In the genomic region with DNA sequence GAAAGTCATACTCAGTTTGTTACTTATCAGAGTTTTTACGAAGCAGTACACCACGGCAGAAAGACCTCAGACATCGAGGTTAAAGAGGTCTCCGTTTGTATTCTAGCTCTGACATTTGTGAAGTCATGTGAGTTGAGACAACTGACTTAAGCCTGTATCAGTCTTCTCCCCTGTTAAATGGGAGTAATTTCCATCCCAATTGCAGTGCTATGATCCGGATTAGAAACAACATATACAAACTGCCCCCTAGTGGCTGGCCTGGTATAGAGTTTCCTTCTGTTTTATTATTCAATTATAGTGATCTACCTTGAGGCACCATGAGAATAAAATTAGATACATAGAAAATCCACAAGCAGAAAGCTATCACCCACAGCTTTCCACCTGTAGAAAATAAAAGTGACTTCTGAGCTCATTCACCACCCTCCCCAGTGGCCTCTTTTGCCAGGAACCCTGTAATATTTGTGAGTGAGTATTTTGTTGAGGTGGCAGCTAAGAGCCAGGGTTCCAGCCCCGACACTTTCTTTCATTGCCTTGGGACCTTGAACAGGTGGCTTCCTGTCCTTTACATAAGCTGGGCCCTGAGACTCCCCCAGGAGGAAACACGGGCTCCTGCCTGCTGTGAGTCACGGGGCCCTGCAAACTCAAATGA, we compare ENCODE assay signal across 8 cellular contexts.
DNase-seq lines count a peak whose midpoint lies in the region; ATAC-seq and TF ChIP-seq lines count a peak whose summit lies in the region.

No MANE protein-coding gene starts in this region.

- H3K4me3 ChIP-seq in liver (ENCODE audit: low read depth in 1 of 3, low read length in 3 of 3): no peak overlapping the region

- no peak overlapping the region for H3K27ac Mint-ChIP-seq in activated CD8-positive, alpha-beta T cell treated with anti-CD3 and anti-CD28 coated beads for 36 hours

- no peaks in the 10 kb centered on the region for H3K36me3 Mint-ChIP-seq in activated CD8-positive, alpha-beta T cell treated with anti-CD3 and anti-CD28 coated beads for 36 hours (ENCODE audit: low read depth)

- in situ Hi-C loops in Caki2 (cut with HindIII; ENCODE audit: low pct_unique_long_range_greater_than_20kb, low sequenced_read_pairs): no loop called here

- CTCF ChIA-PET in HEK293T (lab: Yijun Ruan, JAX): interaction anchor here (0.8 to 1.1 kb wide), 2 partner anchors 226 to 872 kb away, joined by 3 to 4 read pairs; no protein-coding TSS in a partner anchor
- CTCF ChIA-PET in activated CD8-positive, alpha-beta T cell treated with anti-CD3 and anti-CD28 coated beads for 36 hours (lab: Charles Lee): interaction anchor here (0.6 to 1.6 kb wide), 8 partner anchors 12 to 596 kb away, joined by 3 to 5 read pairs (median 4); no protein-coding TSS in a partner anchor

- H3K4me1 ChIP-seq in liver (ENCODE audit: control insufficient read depth in 4 of 4, insufficient read depth in 4 of 4, low read length in 3 of 4): no peaks in the 10 kb centered on the region

- H3K9me3 ChIP-seq in liver (ENCODE audit: control insufficient read depth in 4 of 4, low read length in 3 of 4): no peaks in the 10 kb centered on the region

- no peak for ATAC-seq in activated CD8-positive, alpha-beta T cell treated with anti-CD3 and anti-CD28 coated beads for 36 hours
- no peak for ATAC-seq in left ventricle myocardium superior

- 75% methylated on average over 8 of the region's 8 CpGs for WGBS in liver

- no peak overlapping the region for H3K9ac ChIP-seq in liver (ENCODE audit: low read depth in 1 of 2, low read length in 2 of 2)

- H3K4me3 Mint-ChIP-seq in activated CD8-positive, alpha-beta T cell treated with anti-CD3 and anti-CD28 coated beads for 36 hours: no peak overlapping the region

- POLR2A ChIA-PET in HEK293T (lab: Yijun Ruan, JAX): no interaction called here
- POLR2A ChIA-PET in activated CD8-positive, alpha-beta T cell treated with anti-CD3 and anti-CD28 coated beads for 36 hours (lab: Charles Lee): no interaction called here

- H3K36me3 ChIP-seq in liver (ENCODE audit: control insufficient read depth in 4 of 4, insufficient read depth in 3 of 4, low read depth in 1 of 4, low read length in 3 of 4): no peaks in the 10 kb centered on the region

- no peaks in the 10 kb centered on the region for H3K27me3 ChIP-seq in liver (ENCODE audit: control insufficient read depth in 4 of 4, insufficient read depth in 4 of 4, low read length in 3 of 4)

- H3K27me3 Mint-ChIP-seq in activated CD8-positive, alpha-beta T cell treated with anti-CD3 and anti-CD28 coated beads for 36 hours: no peaks in the 10 kb centered on the region

- no peak overlapping the region for H3K27ac ChIP-seq in liver (ENCODE audit: low read depth in 1 of 2, low read length in 2 of 2)

- no peaks in the 10 kb centered on the region for H3K4me1 Mint-ChIP-seq in activated CD8-positive, alpha-beta T cell treated with anti-CD3 and anti-CD28 coated beads for 36 hours (ENCODE audit: low read depth)

- no peaks in the 10 kb centered on the region for H3K9me3 Mint-ChIP-seq in activated CD8-positive, alpha-beta T cell treated with anti-CD3 and anti-CD28 coated beads for 36 hours

- TF ChIP-seq RAD21 in liver (IDR thresholded peaks at IDR 0.05): peak; percentile 54 to 70

- intact Hi-C loops in activated CD8-positive, alpha-beta T cell treated with anti-CD3 and anti-CD28 coated beads for 36 hours (cut with micrococcal nuclease): loop anchor here (10.0 kb wide), 1 partner anchor 595 kb away; no protein-coding TSS in a partner anchor
- intact Hi-C loops in left ventricle myocardium superior (cut with micrococcal nuclease): loop anchor here (10.0 kb wide), 1 partner anchor 225 kb away; no protein-coding TSS in a partner anchor

- TF ChIP-seq CTCF in activated CD8-positive, alpha-beta T cell treated with anti-CD3 and anti-CD28 coated beads for 36 hours (IDR thresholded peaks at IDR 0.05): peak; percentile 57
- TF ChIP-seq CTCF in liver (IDR thresholded peaks at IDR 0.05; ENCODE audit: low read depth, low read length, missing input control): peak; percentile 50

- DNase-seq in Caki2 (ENCODE audit: low read depth): peak; percentile 8
- peak; percentile 44 for DNase-seq in HEK293T (ENCODE audit: extremely low spot score)
- peak; percentile 62 for DNase-seq in activated CD8-positive, alpha-beta T cell treated with anti-CD3 and anti-CD28 coated beads for 36 hours
- no peak for DNase-seq in epidermal melanocyte (ENCODE audit: insufficient read length, low spot score)
- DNase-seq in cortex of kidney (lab: John Stamatoyannopoulos, UW): no peak
- no peak for DNase-seq in occipital lobe (lab: John Stamatoyannopoulos, UW)
- DNase-seq in left ventricle myocardium superior: no peak

TF ChIP-seq in HEK293T, 16 proteins besides CTCF, POLR2A, EP300 and RAD21:
- TF ChIP-seq SP1 (IDR thresholded peaks at IDR 0.05) (no peak), SUZ12 (IDR thresholded peaks at IDR 0.05) (no peak), HDGF (IDR thresholded peaks at IDR 0.05; ENCODE audit: borderline replicate concordance) (no peak), FOXA1 (IDR thresholded peaks at IDR 0.05) (no peak), FOXM1 (IDR thresholded peaks at IDR 0.05; ENCODE audit: borderline replicate concordance) (no peak), FOXK2 (IDR thresholded peaks at IDR 0.05) (no peak), BHLHE40 (IDR thresholded peaks at IDR 0.05; ENCODE audit: borderline replicate concordance) (no peak), LEF1 (IDR thresholded peaks at IDR 0.05; ENCODE audit: borderline replicate concordance) (no peak), NFRKB (IDR thresholded peaks at IDR 0.05) (no peak), ZNF384 (IDR thresholded peaks at IDR 0.05) (no peak), ARNT (IDR thresholded peaks at IDR 0.05) (no peak), CTBP1 (IDR thresholded peaks at IDR 0.05; ENCODE audit: borderline replicate concordance) (no peak), L3MBTL2 (conservative IDR thresholded peaks at IDR 0.05) (no peak), ELF4 (IDR thresholded peaks at IDR 0.05) (no peak), TARDBP (IDR thresholded peaks at IDR 0.05) (no peak)
- TF ChIP-seq, protein P1, sequence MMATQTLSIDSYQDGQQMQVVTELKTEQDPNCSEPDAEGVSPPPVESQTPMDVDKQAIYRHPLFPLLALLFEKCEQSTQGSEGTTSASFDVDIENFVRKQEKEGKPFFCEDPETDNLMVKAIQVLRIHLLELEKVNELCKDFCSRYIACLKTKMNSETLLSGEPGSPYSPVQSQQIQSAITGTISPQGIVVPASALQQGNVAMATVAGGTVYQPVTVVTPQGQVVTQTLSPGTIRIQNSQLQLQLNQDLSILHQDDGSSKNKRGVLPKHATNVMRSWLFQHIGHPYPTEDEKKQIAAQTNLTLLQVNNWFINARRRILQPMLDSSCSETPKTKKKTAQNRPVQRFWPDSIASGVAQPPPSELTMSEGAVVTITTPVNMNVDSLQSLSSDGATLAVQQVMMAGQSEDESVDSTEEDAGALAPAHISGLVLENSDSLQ (IDR thresholded peaks at IDR 0.05): no peak

TF ChIP-seq in liver, 16 proteins besides CTCF, POLR2A, EP300 and RAD21 (continues in another document):
- TF ChIP-seq MAX (IDR thresholded peaks at IDR 0.05): no peak
- TF ChIP-seq GABPA (IDR thresholded peaks at IDR 0.05 in 1 of 2, conservative IDR thresholded peaks at IDR 0.05 in 1 of 2): no peak
- TF ChIP-seq SP1 (IDR thresholded peaks at IDR 0.05): no peak
- TF ChIP-seq YY1 (IDR thresholded peaks at IDR 0.05): no peak
- TF ChIP-seq, protein P2, sequence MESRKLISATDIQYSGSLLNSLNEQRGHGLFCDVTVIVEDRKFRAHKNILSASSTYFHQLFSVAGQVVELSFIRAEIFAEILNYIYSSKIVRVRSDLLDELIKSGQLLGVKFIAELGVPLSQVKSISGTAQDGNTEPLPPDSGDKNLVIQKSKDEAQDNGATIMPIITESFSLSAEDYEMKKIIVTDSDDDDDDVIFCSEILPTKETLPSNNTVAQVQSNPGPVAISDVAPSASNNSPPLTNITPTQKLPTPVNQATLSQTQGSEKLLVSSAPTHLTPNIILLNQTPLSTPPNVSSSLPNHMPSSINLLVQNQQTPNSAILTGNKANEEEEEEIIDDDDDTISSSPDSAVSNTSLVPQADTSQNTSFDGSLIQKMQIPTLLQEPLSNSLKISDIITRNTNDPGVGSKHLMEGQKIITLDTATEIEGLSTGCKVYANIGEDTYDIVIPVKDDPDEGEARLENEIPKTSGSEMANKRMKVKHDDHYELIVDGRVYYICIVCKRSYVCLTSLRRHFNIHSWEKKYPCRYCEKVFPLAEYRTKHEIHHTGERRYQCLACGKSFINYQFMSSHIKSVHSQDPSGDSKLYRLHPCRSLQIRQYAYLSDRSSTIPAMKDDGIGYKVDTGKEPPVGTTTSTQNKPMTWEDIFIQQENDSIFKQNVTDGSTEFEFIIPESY (IDR thresholded peaks at IDR 0.05): no peak
- TF ChIP-seq HNF4G (IDR thresholded peaks at IDR 0.05): no peak
- TF ChIP-seq, protein P3, sequence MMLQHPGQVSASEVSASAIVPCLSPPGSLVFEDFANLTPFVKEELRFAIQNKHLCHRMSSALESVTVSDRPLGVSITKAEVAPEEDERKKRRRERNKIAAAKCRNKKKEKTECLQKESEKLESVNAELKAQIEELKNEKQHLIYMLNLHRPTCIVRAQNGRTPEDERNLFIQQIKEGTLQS (IDR thresholded peaks at IDR 0.05): no peak
- TF ChIP-seq HNF4A (conservative IDR thresholded peaks at IDR 0.05): no peak
- TF ChIP-seq JUND (IDR thresholded peaks at IDR 0.05): no peak
- TF ChIP-seq TAF1 (conservative IDR thresholded peaks at IDR 0.05): no peak
- no peak for TF ChIP-seq EGR1 (IDR thresholded peaks at IDR 0.05; ENCODE audit: low read depth in 2 of 2)
- TF ChIP-seq NR2F2 (IDR thresholded peaks at IDR 0.05): no peak
- TF ChIP-seq RXRA (IDR thresholded peaks at IDR 0.05): no peak

Comparison
In these comparisons a context has a peak if more than half of its experiments do, and no peak if none do; other contexts are left out.
1. DNase-seq: peak in Caki2 (single experiment), HEK293T (single experiment) and activated CD8-positive, alpha-beta T cell treated with anti-CD3 and anti-CD28 coated beads for 36 hours (single experiment); none in epidermal melanocyte (single experiment), cortex of kidney (single experiment), occipital lobe (single experiment) and left ventricle myocardium superior (single experiment).